Comparison of ENCODE assay signal across 9 cellular contexts in genomic region chr2:237474511-237474911, GRCh38. TPM values are rescaled to one million over a fixed set of nuclear protein-coding genes. Genes with fewer than 3 reads are reported as not detected.
DNase-seq lines count a peak whose midpoint lies in the region; ATAC-seq and TF ChIP-seq lines count a peak whose summit lies in the region.
"Had no signal": no experiment of that assay in that cellular context is flagged by ENCODE, and none has a peak within 500 bp of the region (broad histone marks: within the 10 kb centered on the region; RNA-seq: fewer than 3 reads in every experiment).

No MANE protein-coding gene starts in this region.

- H3K4me3 ChIP-seq in GM12864 (ENCODE audit: low read depth, low read length) (peak overlapping the region; percentile 46), WI38 (ENCODE audit: low read depth, low read length) (peak overlapping the region; percentile 57)

- ATAC-seq in omental fat pad (ENCODE audit: low FRiP score) (no peak), HG02981 (IDR thresholded peaks at IDR 0.05; ENCODE audit: unreplicated experiment) (no peak)

- DNase-seq in GM12864 (ENCODE audit: low read depth) (no peak), glomerular visceral epithelial cell (ENCODE audit: extremely low spot score) (peak; percentile 81), putamen (ENCODE audit: low spot score) (peak; percentile 7), DMS79 (lab: John Stamatoyannopoulos, UW) (no peak), omental fat pad (ENCODE audit: low spot score) (no peak)
- no peak for DNase-seq in stimulated activated CD4-positive, alpha-beta T cell treated with anti-CD3 and anti-CD28 coated beads, Interleukin-4, amount 100 ng/mL, for 24 hours

- TF ChIP-seq CTCF in GM12864 (IDR thresholded peaks at IDR 0.05; ENCODE audit: low read depth, low read length, missing control alignments) (no peak), WI38 (IDR thresholded peaks at IDR 0.05; ENCODE audit: low read depth, low read length) (no peak), omental fat pad (IDR thresholded peaks at IDR 0.05) (no peak)

RNA-seq across cellular contexts. Expression of gene MLPH, which starts 12.5 kb away (rescaled TPM):
- total RNA-seq in omental fat pad, result 10 to 100 TPM in 1 of 4 donors, 1 to 10 TPM in 3; 3.8 to 23.6 (median 6.4) TPM
- total RNA-seq: dermis microvascular lymphatic vessel endothelial cell had no signal

Comparison
In these comparisons a context has a peak if more than half of its experiments do, and no peak if none do; other contexts are left out.
1. DNase-seq: peak in glomerular visceral epithelial cell (single experiment) and putamen (single experiment); none in GM12864 (single experiment), DMS79 (single experiment), omental fat pad (single experiment) and stimulated activated CD4-positive, alpha-beta T cell treated with anti-CD3 and anti-CD28 coated beads, Interleukin-4, amount 100 ng/mL, for 24 hours (single experiment).